ENCODE assay signal across 11 cellular contexts in genomic region chr11:101880208-101880607, GRCh38. TPM values are rescaled to one million over a fixed set of nuclear protein-coding genes. Genes with fewer than 3 reads are reported as not detected.
A peak's percentile ranks its signal among the peaks of the same experiment; 100 is the strongest.
DNase-seq lines count a peak whose midpoint lies in the region; ATAC-seq, FAIRE-seq and TF ChIP-seq lines count a peak whose summit lies in the region.
"Had no signal": no experiment of that assay in that cellular context is flagged by ENCODE, and none has a peak within 500 bp of the region (broad histone marks: within the 10 kb centered on the region; RNA-seq: fewer than 3 reads in every experiment).

No MANE protein-coding gene starts in this region.

- H3K27me3 ChIP-seq in Loucy (ENCODE audit: insufficient read depth, low read length, poor library complexity, severe bottlenecking) (no peaks in the 10 kb centered on the region), GM12878 (replicated peaks in 1 of 2; ENCODE audit: control insufficient read depth in 2 of 2, insufficient read depth in 2 of 2, low read length in 1 of 2) (no peaks in the 10 kb centered on the region)
- H3K27me3 ChIP-seq: gastroesophageal sphincter had no signal

- H3K9me3 ChIP-seq in Loucy (ENCODE audit: insufficient read depth, low read depth, low read length) (no peaks in the 10 kb centered on the region), GM12878 (replicated peaks; ENCODE audit: control insufficient read depth, insufficient read depth, low read length) (no peaks in the 10 kb centered on the region)
- H3K9me3 ChIP-seq: gastroesophageal sphincter had no signal

- no TSS peak for BruUV-seq in GM12878 (replicated peaks; lab: Mats Ljungman, UMichigan)

- no peaks in the 10 kb centered on the region for H3K4me1 Mint-ChIP-seq in neural crest cell

- H3K27ac ChIP-seq in GM12878 (ENCODE audit: control insufficient read depth, insufficient read depth) = no peak overlapping the region
- H3K27ac ChIP-seq: gastroesophageal sphincter had no signal

- H3K4me1 ChIP-seq in Loucy (ENCODE audit: insufficient read depth, low read length, poor library complexity, severe bottlenecking) = no peaks in the 10 kb centered on the region
- no peaks in the 10 kb centered on the region for H3K4me1 ChIP-seq in GM12878 (ENCODE audit: control insufficient read depth, insufficient read depth, low read length)
- H3K4me1 ChIP-seq: gastroesophageal sphincter had no signal

- no peak for DNase-seq in GM12878 (ENCODE audit: low read depth, low spot score)
- no peak for DNase-seq in neural crest cell (ENCODE audit: low read depth, low spot score)
- DNase-seq in NCI-H2196 treated with DMSO at 0.1 percent for 48 hours (lab: John Stamatoyannopoulos, UW; ENCODE audit: unreplicated experiment) = no peak
- DNase-seq in stimulated activated CD4-positive, alpha-beta T cell treated with anti-CD3 and anti-CD28 coated beads, Interleukin-15, amount 100 ng/mL, for 24 hours = no peak
- DNase-seq in dedifferentiated amniotic fluid mesenchymal stem cell (ENCODE audit: extremely low spot score) = no peak
- DNase-seq: NCI-H2029; stimulated activated naive CD4-positive, alpha-beta T cell treated with Interleukin-2 at 50 U/mL for 16 hours had no signal

- H3K4me2 ChIP-seq in Loucy (ENCODE audit: low read depth, low read length, poor library complexity, severe bottlenecking) (no peak overlapping the region), GM12878 (ENCODE audit: control insufficient read depth, insufficient read depth) (no peak overlapping the region)

- CTCF ChIA-PET in GM12878 (lab: Yijun Ruan, JAX) = interaction anchor here (0.9 to 3.9 kb wide), 6 partner anchors 10 to 19 kb away, joined by 3 to 19 read pairs (median 4); no protein-coding TSS in a partner anchor

- H3K27ac Mint-ChIP-seq in neural crest cell (ENCODE audit: unreplicated experiment) = no peak overlapping the region

- no peaks in the 10 kb centered on the region for H4K20me1 ChIP-seq in Loucy (ENCODE audit: insufficient read depth, low read length, poor library complexity, severe bottlenecking)
- H4K20me1 ChIP-seq in GM12878 (ENCODE audit: control insufficient read depth, insufficient read depth) = no peaks in the 10 kb centered on the region

- POLR2A ChIA-PET in GM12878 (lab: Charles Lee) = no interaction called here

- H3K36me3 ChIP-seq in Loucy (ENCODE audit: insufficient read depth, low read length) (no peaks in the 10 kb centered on the region), GM12878 (ENCODE audit: control insufficient read depth in 2 of 2, insufficient read depth in 2 of 2, low read length in 1 of 2) (no peaks in the 10 kb centered on the region)
- H3K36me3 ChIP-seq: gastroesophageal sphincter had no signal

- TF ChIP-seq CTCF in GM12875 (IDR thresholded peaks at IDR 0.05; ENCODE audit: borderline replicate concordance, insufficient read depth, low read depth, low read length) (peak; percentile 26; the same call in 1 of the 2 replicates), Loucy (conservative IDR thresholded peaks at IDR 0.05; ENCODE audit: low read length) (peak; percentile 69), GM12878 (IDR thresholded peaks at IDR 0.05 in 2 of 3, conservative IDR thresholded peaks at IDR 0.05 in 1 of 3; ENCODE audit: control insufficient read depth in 2 of 3, extremely low read depth in 1 of 3, insufficient read depth in 1 of 3, low read depth in 3 of 3, low read length in 3 of 3) (peak; percentile 33 to 51 (median 36); a peak in 3 of 6 replicates), neural crest cell (conservative IDR thresholded peaks at IDR 0.05) (peak; percentile 52)

- no peak for TF ChIP-seq POLR2A in GM12878 (IDR thresholded peaks at IDR 0.05; ENCODE audit: low read depth, low read length)

- intact Hi-C loops in GM12878 (cut with micrococcal nuclease; ENCODE audit: unreplicated experiment) = no loop called here

- no peak for FAIRE-seq in GM12878 (lab: Jason Lieb, UNC)

- no peaks in the 10 kb centered on the region for H3F3A ChIP-seq in Loucy (ENCODE audit: low read depth)

- H3K9me3 Mint-ChIP-seq in neural crest cell = no peaks in the 10 kb centered on the region

- H3K79me2 ChIP-seq in Loucy (ENCODE audit: insufficient read depth, low read length) = no peaks in the 10 kb centered on the region
- no peaks in the 10 kb centered on the region for H3K79me2 ChIP-seq in GM12878 (ENCODE audit: control insufficient read depth, insufficient read depth, low read length)

- H2AFZ ChIP-seq in Loucy (ENCODE audit: low read length) (peak overlapping the region; percentile 90), GM12878 (ENCODE audit: control insufficient read depth, low read depth, low read length) (no peak overlapping the region)

- no peak for TF ChIP-seq RAD21 in GM12878 (IDR thresholded peaks at IDR 0.05; ENCODE audit: insufficient read depth, low read depth, low read length)

- no peak overlapping the region for H3K4me3 Mint-ChIP-seq in neural crest cell

- TF ChIP-seq EP300 in GM12878 (IDR thresholded peaks at IDR 0.05; ENCODE audit: borderline replicate concordance in 1 of 2, control insufficient read depth in 1 of 2, low read depth in 2 of 2, low read length in 2 of 2) = no peak

- no peaks in the 10 kb centered on the region for H3K27me3 Mint-ChIP-seq in neural crest cell (ENCODE audit: low read depth)

- H3K36me3 Mint-ChIP-seq in neural crest cell (ENCODE audit: low read depth) = no peaks in the 10 kb centered on the region

- SMC1A ChIA-PET in GM12878 (lab: Charles Lee; ENCODE audit: uncharacterized antibody, unreplicated experiment) = interaction anchor here (1.9 kb wide), 1 partner anchor 19 kb away, joined by 11 read pairs; no protein-coding TSS in a partner anchor

- H3K9me2 ChIP-seq in Loucy (replicated peaks; ENCODE audit: low read depth, low read length) = no peaks in the 10 kb centered on the region

- H3K9ac ChIP-seq in Loucy (ENCODE audit: low read depth, low read length, poor library complexity, severe bottlenecking) (no peak overlapping the region), GM12878 (ENCODE audit: control insufficient read depth, insufficient read depth, low read length) (no peak overlapping the region)

- ATAC-seq in GM12878 = peak; percentile 50; the same call in 2 of the 3 replicates
- no peak for ATAC-seq in GM21825 (IDR thresholded peaks at IDR 0.05; ENCODE audit: unreplicated experiment)
- ATAC-seq: gastroesophageal sphincter had no signal

- in situ Hi-C loops in GM12878 (cut with MboI) = no loop called here

- RAD21 ChIA-PET in GM12878 (lab: Charles Lee; ENCODE audit: unreplicated experiment) = interaction anchor here (1.0 kb wide), 1 partner anchor 19 kb away, joined by 4 read pairs; no protein-coding TSS in a partner anchor

- 0% methylated on average over 4 of the region's 4 CpGs for WGBS in GM12878 (ENCODE audit: insufficient coverage, insufficient replicate concordance, low lambda C conversion rate, missing lambda C conversion rate)

- H3K4me3 ChIP-seq in GM12875 (ENCODE audit: low read depth, low read length) (no peak overlapping the region), Loucy (ENCODE audit: low read length, poor library complexity, severe bottlenecking) (no peak overlapping the region), GM12878 (no peak overlapping the region)
- H3K4me3 ChIP-seq: gastroesophageal sphincter had no signal

TF ChIP-seq in GM12878, 131 proteins besides CTCF, POLR2A, EP300 and RAD21 (continues in another document):
- no peak for TF ChIP-seq TBL1XR1 (IDR thresholded peaks at IDR 0.05; ENCODE audit: low read depth, low read length)
- TF ChIP-seq GATAD2B (conservative IDR thresholded peaks at IDR 0.05; ENCODE audit: low read depth) = no peak

RNA-seq across cellular contexts. Expression of gene CEP126, which starts 34.6 kb away (rescaled TPM):
- total RNA-seq in GM12878 (2013; cell fraction: nucleolus; rRNA removed) = not detected in 2 replicates
- not detected in 2 replicates for total RNA-seq in GM12878 (2014; rRNA removed)
- not detected in 2 replicates for total RNA-seq in GM12878 (2014; rRNA removed; fragmentation: Illumina TruSeq; extraction: Trizol)
- 0.05 TPM in 1 of 2 replicates, not detected in the other for total RNA-seq in GM12878 (2021)
- polyA plus RNA-seq in GM12878 (2011; ENCODE audit: low read depth) = not detected
- polyA plus RNA-seq in GM12878 (2011; rRNA removed) = 0.01 and 0.14 TPM in 2 replicates
- polyA plus RNA-seq in GM12878 (2011; cell fraction: cytosol; rRNA removed) = under 0.01 and 0.01 TPM in 2 replicates
- 0.04 and 0.10 TPM in 2 replicates for polyA plus RNA-seq in GM12878 (2011; cell fraction: nucleus; rRNA removed)
- not detected in 2 replicates for polyA plus RNA-seq in GM12878 (2012)
- 0.01 TPM in 1 of 2 replicates, not detected in the other for polyA plus RNA-seq in GM12878 (2014; fragmentation: Illumina TruSeq; extraction: Trizol)
- not detected for polyA plus RNA-seq in GM12878 (2014; fragmentation: Nextera tagmentation; extraction: Ambion mirVana)
- polyA plus RNA-seq in GM12878 (2014; rRNA removed) = not detected in 2 replicates
- polyA plus RNA-seq in GM12878 (2016; fragmentation: Nextera tagmentation; extraction: Ambion mirVana) = not detected
- not detected in 2 replicates for polyA minus RNA-seq in GM12878 (2011; rRNA and poly(A)+ RNA removed)
- polyA minus RNA-seq in GM12878 (2011; cell fraction: cytosol; rRNA and poly(A)+ RNA removed) = not detected in 2 replicates
- not detected in 2 replicates for polyA minus RNA-seq in GM12878 (2011; cell fraction: nucleus; rRNA and poly(A)+ RNA removed)
- total RNA-seq in neural crest cell = 2.1 and 2.4 TPM in 2 replicates

RNA-seq across cellular contexts. Expression of gene ANGPTL5, which starts 36.1 kb away (rescaled TPM):
- not detected in 2 replicates for total RNA-seq in GM12878 (2013; cell fraction: nucleolus; rRNA removed)
- total RNA-seq in GM12878 (2014; rRNA removed) (not detected in 2 replicates), GM12878 (2014; rRNA removed; fragmentation: Illumina TruSeq; extraction: Trizol) (not detected in 2 replicates), GM12878 (2021) (not detected in 2 replicates), neural crest cell (not detected in 2 replicates)
- not detected for polyA plus RNA-seq in GM12878 (2011; ENCODE audit: low read depth)
- polyA plus RNA-seq in GM12878 (2011; rRNA removed) (not detected in 2 replicates), GM12878 (2014; fragmentation: Illumina TruSeq; extraction: Trizol) (not detected in 2 replicates), GM12878 (2014; fragmentation: Nextera tagmentation; extraction: Ambion mirVana) (not detected), GM12878 (2014; rRNA removed) (not detected in 2 replicates), GM12878 (2016; fragmentation: Nextera tagmentation; extraction: Ambion mirVana) (not detected)
- not detected in 2 replicates for polyA plus RNA-seq in GM12878 (2011; cell fraction: cytosol; rRNA removed)
- not detected in 2 replicates for polyA plus RNA-seq in GM12878 (2011; cell fraction: nucleus; rRNA removed)
- 0.04 TPM in 1 of 2 replicates, not detected in the other for polyA plus RNA-seq in GM12878 (2012)
- not detected in 2 replicates for polyA minus RNA-seq in GM12878 (2011; rRNA and poly(A)+ RNA removed)
- polyA minus RNA-seq in GM12878 (2011; cell fraction: cytosol; rRNA and poly(A)+ RNA removed) = not detected in 2 replicates
- not detected in 2 replicates for polyA minus RNA-seq in GM12878 (2011; cell fraction: nucleus; rRNA and poly(A)+ RNA removed)
